Comparison of ENCODE assay signal across 8 cellular contexts in the genomic region with DNA sequence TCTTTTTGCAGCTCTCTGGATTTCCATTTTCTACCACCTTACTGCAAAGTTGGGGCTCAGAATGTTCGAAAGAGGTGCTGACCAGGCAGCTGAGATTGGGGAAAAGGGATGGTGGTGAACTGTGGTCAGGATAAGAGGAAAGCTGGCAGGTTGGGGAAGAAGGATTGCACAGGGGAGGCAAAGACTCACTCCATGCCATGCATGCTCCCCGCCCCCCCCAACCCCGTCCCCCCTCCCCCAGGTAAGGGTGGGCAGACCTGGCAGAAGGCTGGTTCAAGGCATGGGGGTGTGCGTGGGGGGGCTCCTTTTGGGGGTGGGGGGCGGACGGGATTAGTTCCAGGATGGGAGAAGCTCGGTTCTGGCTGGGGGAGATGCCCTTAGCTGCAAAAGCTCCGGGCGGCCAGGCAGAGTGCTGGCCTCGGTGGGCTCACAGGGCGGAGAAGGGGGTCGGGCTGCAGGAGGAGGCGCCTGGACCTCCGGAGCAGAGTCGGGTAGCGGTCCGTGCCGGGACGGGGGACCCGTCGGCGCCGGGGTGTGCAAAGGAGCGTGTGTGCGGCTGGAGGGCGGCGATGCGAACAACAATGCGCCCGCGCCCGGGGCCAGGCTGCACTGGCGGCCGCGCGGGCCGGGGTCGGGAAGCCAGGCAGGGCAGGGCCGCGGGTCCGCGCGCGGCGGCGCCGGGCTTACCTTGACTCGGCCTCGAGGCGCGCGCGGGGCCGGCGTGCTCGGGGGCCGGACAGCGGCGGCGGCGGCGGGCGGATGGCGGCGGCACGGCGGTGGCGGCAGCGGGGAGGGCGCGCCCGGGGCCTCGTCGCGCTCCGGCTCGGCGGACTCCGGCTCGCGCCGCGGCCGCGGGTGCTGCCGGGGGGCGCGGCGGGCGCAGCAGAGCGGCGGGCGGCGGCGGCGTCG. TPM values are rescaled to one million over a fixed set of nuclear protein-coding genes. Genes with fewer than 3 reads are reported as not detected.
A peak's percentile ranks its signal among the peaks of the same experiment; 100 is the strongest.
DNase-seq lines count a peak whose midpoint lies in the region; ATAC-seq, FAIRE-seq and TF ChIP-seq lines count a peak whose summit lies in the region.

No MANE protein-coding gene starts in this region.

- H3K9me3 ChIP-seq in Peyer's patch (no peaks in the 10 kb centered on the region), left lung (no peaks in the 10 kb centered on the region)

- H3K4me1 Mint-ChIP-seq in stimulated activated naive B cell treated with anti-CD40 and anti-IgM and Interleukin-4, amounts not matched to agents 10 μg/mL and 1 μg/mL and 100 μg/mL, for 72 hours, result peaks cover 23 to 54% of the 10 kb centered on the region in 2 donors

- no peak for TF ChIP-seq POLR2A in Peyer's patch (IDR thresholded peaks at IDR 0.05)

- no peak for FAIRE-seq in bronchial epithelial cell (lab: Jason Lieb, UNC)

- peak overlapping the region; percentile 97 for H3K27ac Mint-ChIP-seq in stimulated activated naive B cell treated with anti-CD40 and anti-IgM and Interleukin-4, amounts not matched to agents 10 μg/mL and 1 μg/mL and 100 μg/mL, for 72 hours

- H3K27me3 ChIP-seq in GM06990 (replicated peaks; ENCODE audit: control insufficient read depth, insufficient read depth, low read length) (no peaks in the 10 kb centered on the region), Peyer's patch (no peaks in the 10 kb centered on the region), bronchial epithelial cell (ENCODE audit: control insufficient read depth, insufficient read depth, low read length) (no peaks in the 10 kb centered on the region), left lung (no peaks in the 10 kb centered on the region)

- peaks cover 34 to 41% of the 10 kb centered on the region in 2 donors for H3K36me3 Mint-ChIP-seq in stimulated activated naive B cell treated with anti-CD40 and anti-IgM and Interleukin-4, amounts not matched to agents 10 μg/mL and 1 μg/mL and 100 μg/mL, for 72 hours

- H3K27me3 Mint-ChIP-seq in stimulated activated naive B cell treated with anti-CD40 and anti-IgM and Interleukin-4, amounts not matched to agents 10 μg/mL and 1 μg/mL and 100 μg/mL, for 72 hours, result no peaks in the 10 kb centered on the region

- ATAC-seq in HG02588 (IDR thresholded peaks at IDR 0.05; ENCODE audit: unreplicated experiment) (peak; percentile 17), left lung (no peak), GM18861 (IDR thresholded peaks at IDR 0.05; ENCODE audit: unreplicated experiment) (no peak)
- peak; percentile 18 to 21 for ATAC-seq in stimulated activated naive B cell treated with anti-CD40 and anti-IgM and Interleukin-4, amounts not matched to agents 10 μg/mL and 1 μg/mL and 100 μg/mL, for 72 hours (replicated peaks)

- H3K4me1 ChIP-seq in Peyer's patch, result peaks cover 0 to 43% (median 0%) of the 10 kb centered on the region in 4 donors
- peaks cover 11 to 53% of the 10 kb centered on the region in 2 donors for H3K4me1 ChIP-seq in left lung

- peaks cover 4% of the 10 kb centered on the region for H3K36me3 ChIP-seq in GM06990 (ENCODE audit: control insufficient read depth, insufficient read depth, low read length)
- peaks cover 0 to 26% (median 0%) of the 10 kb centered on the region in 3 donors for H3K36me3 ChIP-seq in Peyer's patch
- H3K36me3 ChIP-seq in bronchial epithelial cell (ENCODE audit: control insufficient read depth, insufficient read depth, low read length), result peaks cover 3% of the 10 kb centered on the region
- H3K36me3 ChIP-seq in left lung, result peaks cover 0 to 21% of the 10 kb centered on the region in 2 donors

- intact Hi-C loops in left lung (cut with DNase I), result no loop called here

- no peaks in the 10 kb centered on the region for H3K9me3 Mint-ChIP-seq in stimulated activated naive B cell treated with anti-CD40 and anti-IgM and Interleukin-4, amounts not matched to agents 10 μg/mL and 1 μg/mL and 100 μg/mL, for 72 hours

- DNase-seq in GM06990 (ENCODE audit: extremely low read depth, insufficient read length) (peak; percentile 47), Peyer's patch (peak in 2 of 3 donors; percentile 51 to 63), bronchial epithelial cell (ENCODE audit: low read depth) (no peak), left lung (peak; percentile 38 to 85), NOMO-1 treated with DMSO at 0.1 percent for 48 hours (lab: John Stamatoyannopoulos, UW; ENCODE audit: unreplicated experiment) (no peak)
- peak; percentile 20 for DNase-seq in stimulated activated naive B cell treated with anti-CD40 and anti-IgM and Interleukin-4, amounts not matched to agents 10 μg/mL and 1 μg/mL and 100 μg/mL, for 72 hours

- H3K4me3 ChIP-seq in GM06990 (replicated peaks; ENCODE audit: low read depth, low read length), result peak overlapping the region; percentile 85
- H3K4me3 ChIP-seq in Peyer's patch, result peak overlapping the region; percentile 71 to 94 (median 75)
- peak overlapping the region; percentile 82 for H3K4me3 ChIP-seq in bronchial epithelial cell (ENCODE audit: low read depth, low read length)
- peak overlapping the region; percentile 68 to 80 for H3K4me3 ChIP-seq in left lung

- peak overlapping the region; percentile 86 to 89 for H3K4me3 Mint-ChIP-seq in stimulated activated naive B cell treated with anti-CD40 and anti-IgM and Interleukin-4, amounts not matched to agents 10 μg/mL and 1 μg/mL and 100 μg/mL, for 72 hours

- TF ChIP-seq CTCF in GM06990 (IDR thresholded peaks at IDR 0.05; ENCODE audit: insufficient read depth, low read length, poor library complexity, severe bottlenecking) (no peak), Peyer's patch (IDR thresholded peaks at IDR 0.05) (no peak), bronchial epithelial cell (IDR thresholded peaks at IDR 0.05; ENCODE audit: insufficient read depth, low read length, severe bottlenecking) (no peak), left lung (IDR thresholded peaks at IDR 0.05) (no peak)

- H3K27ac ChIP-seq in Peyer's patch, result peak overlapping the region; percentile 95 to 100 (median 98)
- H3K27ac ChIP-seq in left lung, result peak overlapping the region; percentile 98

RNA-seq across cellular contexts. Expression of gene ADNP, which starts 0.8 kb away (rescaled TPM):
- 10 to 100 TPM; 51.8 to 64.3 (median 58.2) TPM for total RNA-seq in Peyer's patch
- 22.5 and 28.2 TPM in 2 replicates for total RNA-seq in bronchial epithelial cell
- total RNA-seq in left lung, result 10 to 100 TPM; 51.9 to 58.7 TPM

RNA-seq across cellular contexts. Expression of gene DPM1, which starts 27.9 kb away (rescaled TPM):
- total RNA-seq in Peyer's patch (10 to 100 TPM; 19.5 to 82.5 (median 24.8) TPM), bronchial epithelial cell (82.7 and 87.8 TPM in 2 replicates), left lung (10 to 100 TPM; 31.9 to 33.0 TPM)

RNA-seq across cellular contexts. Expression of gene MOCS3, which starts 28.2 kb away (rescaled TPM):
- total RNA-seq in Peyer's patch (1 to 10 TPM; 3.3 to 4.6 (median 3.7) TPM), bronchial epithelial cell (8.1 and 9.7 TPM in 2 replicates), left lung (1 to 10 TPM; 3.1 to 3.6 TPM)

Comparison
In these comparisons a context has a peak if more than half of its experiments do, and no peak if none do; other contexts are left out.
1. DNase-seq: peak in GM06990 (single experiment), Peyer's patch (2 of 3), left lung (2 of 2) and stimulated activated naive B cell treated with anti-CD40 and anti-IgM and Interleukin-4, amounts not matched to agents 10 μg/mL and 1 μg/mL and 100 μg/mL, for 72 hours (single experiment); none in bronchial epithelial cell (single experiment) and NOMO-1 treated with DMSO at 0.1 percent for 48 hours (single experiment).
2. ATAC-seq: peak in HG02588 (single experiment) and stimulated activated naive B cell treated with anti-CD40 and anti-IgM and Interleukin-4, amounts not matched to agents 10 μg/mL and 1 μg/mL and 100 μg/mL, for 72 hours (2 of 2); none in left lung (single experiment) and GM18861 (single experiment).
3. Peak in every context shown above with its lines, with median percentiles within 50 percentile points of each other: H3K4me3 ChIP-seq.